ENCODE assay signal across 1 cellular context in the genomic region with DNA sequence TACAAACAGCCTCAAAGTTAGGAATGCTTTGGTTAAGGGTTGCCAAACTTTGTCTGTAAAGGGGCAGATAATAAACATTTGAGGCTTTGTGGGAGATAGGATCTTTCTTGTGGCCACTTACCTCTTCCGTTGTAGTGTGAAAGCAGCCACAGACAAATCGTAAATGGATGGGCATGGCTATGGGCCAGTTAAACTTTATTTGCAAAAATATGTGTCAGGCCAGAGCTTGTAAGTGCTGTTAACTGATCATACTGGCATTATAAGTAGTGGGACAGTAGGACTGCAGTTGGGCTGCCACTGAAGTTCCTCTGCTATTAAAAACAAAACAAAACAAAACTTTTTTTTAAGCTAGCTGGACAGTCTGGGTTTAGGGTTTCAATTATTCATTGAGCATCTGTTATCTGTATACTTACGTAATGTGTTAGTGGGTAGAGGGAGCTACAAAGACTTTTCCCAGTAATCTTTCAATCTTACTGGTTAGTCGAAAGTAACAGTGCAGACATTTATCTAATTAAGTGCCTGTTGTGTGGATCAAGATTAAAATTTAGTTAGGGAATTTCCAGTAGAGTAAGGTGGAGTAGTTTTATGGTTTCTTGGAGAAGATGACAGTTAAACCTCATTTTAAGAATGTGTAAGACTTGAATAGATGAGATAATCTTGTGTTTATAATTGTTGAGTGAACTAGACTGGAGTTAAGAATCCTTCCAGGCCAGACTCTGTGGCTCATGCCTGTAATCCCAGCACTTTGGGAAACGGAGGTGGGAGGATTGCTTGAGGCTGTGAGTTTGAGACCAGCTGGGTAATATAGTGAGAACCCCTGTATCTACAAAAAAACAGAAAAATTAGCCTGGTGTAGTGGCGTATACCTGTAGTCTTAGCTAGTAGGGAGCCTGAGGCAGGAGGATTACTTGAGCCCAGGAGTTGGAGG.
TF ChIP-seq lines count a peak whose summit lies in the region.

No MANE protein-coding gene starts in this region.

TF ChIP-seq in HEK293, 187 proteins besides CTCF, POLR2A, EP300 and RAD21 (continued from another document and continues in another):
- TF ChIP-seq, protein P1, sequence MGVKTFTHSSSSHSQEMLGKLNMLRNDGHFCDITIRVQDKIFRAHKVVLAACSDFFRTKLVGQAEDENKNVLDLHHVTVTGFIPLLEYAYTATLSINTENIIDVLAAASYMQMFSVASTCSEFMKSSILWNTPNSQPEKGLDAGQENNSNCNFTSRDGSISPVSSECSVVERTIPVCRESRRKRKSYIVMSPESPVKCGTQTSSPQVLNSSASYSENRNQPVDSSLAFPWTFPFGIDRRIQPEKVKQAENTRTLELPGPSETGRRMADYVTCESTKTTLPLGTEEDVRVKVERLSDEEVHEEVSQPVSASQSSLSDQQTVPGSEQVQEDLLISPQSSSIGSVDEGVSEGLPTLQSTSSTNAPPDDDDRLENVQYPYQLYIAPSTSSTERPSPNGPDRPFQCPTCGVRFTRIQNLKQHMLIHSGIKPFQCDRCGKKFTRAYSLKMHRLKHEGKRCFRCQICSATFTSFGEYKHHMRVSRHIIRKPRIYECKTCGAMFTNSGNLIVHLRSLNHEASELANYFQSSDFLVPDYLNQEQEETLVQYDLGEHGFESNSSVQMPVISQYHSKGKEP (tag by site-specific recombination; IDR thresholded peaks at IDR 0.05), result no peak; the same call in 1 of the 2 replicates
- TF ChIP-seq OVOL3 (tag by site-specific recombination; IDR thresholded peaks at IDR 0.05) (peak; percentile 81; the same call in 1 of the 2 replicates), ZNF664 (tag by site-specific recombination; IDR thresholded peaks at IDR 0.05) (peak; percentile 95), ZNF571 (tag by site-specific recombination; IDR thresholded peaks at IDR 0.05) (no peak), ZNF10 (tag by site-specific recombination; IDR thresholded peaks at IDR 0.05) (no peak), ZNF843 (tag by site-specific recombination; IDR thresholded peaks at IDR 0.05) (peak; percentile 79), ZNF114 (tag by site-specific recombination; IDR thresholded peaks at IDR 0.05) (no peak), ZNF16 (tag by site-specific recombination; IDR thresholded peaks at IDR 0.05; ENCODE audit: low read depth) (no peak), OSR2 (tag by site-specific recombination; IDR thresholded peaks at IDR 0.05) (peak; percentile 99), ZNF366 (tag by site-specific recombination; conservative IDR thresholded peaks at IDR 0.05) (peak; percentile 60), TCF7L2 (IDR thresholded peaks at IDR 0.05; ENCODE audit: borderline replicate concordance, low read depth, low read length) (peak; percentile 81; the same call in 1 of the 2 replicates), FEZF1 (tag by site-specific recombination; IDR thresholded peaks at IDR 0.05) (peak; percentile 76), IKZF3 (tag by site-specific recombination; IDR thresholded peaks at IDR 0.05) (peak; percentile 63), WT1 (tag by site-specific recombination; IDR thresholded peaks at IDR 0.05) (no peak), ZNF175 (tag by site-specific recombination; IDR thresholded peaks at IDR 0.05) (no peak), ZNF596 (tag by site-specific recombination; IDR thresholded peaks at IDR 0.05) (no peak), ZNF501 (tag by site-specific recombination; IDR thresholded peaks at IDR 0.05) (0 out of 2 replicates have a peak, but pooled peaks have one; percentile 5), ZNF544 (tag by site-specific recombination; IDR thresholded peaks at IDR 0.05) (no peak), ZNF558 (tag by site-specific recombination; IDR thresholded peaks at IDR 0.05) (no peak), ZNF701 (tag by site-specific recombination; IDR thresholded peaks at IDR 0.05) (no peak), ZBTB48 (tag by site-specific recombination; IDR thresholded peaks at IDR 0.05) (no peak), ZNF146 (tag by site-specific recombination; IDR thresholded peaks at IDR 0.05) (no peak), GFI1B (tag by site-specific recombination; IDR thresholded peaks at IDR 0.05) (0 out of 2 replicates have a peak, but pooled peaks have one; percentile 69), ZNF791 (tag by site-specific recombination; IDR thresholded peaks at IDR 0.05) (no peak), ZSCAN30 (tag by site-specific recombination; IDR thresholded peaks at IDR 0.05) (0 out of 2 replicates have a peak, but pooled peaks have one; percentile 12), ZSCAN16 (tag by site-specific recombination; IDR thresholded peaks at IDR 0.05) (peak; percentile 72), ZNF561 (tag by site-specific recombination; IDR thresholded peaks at IDR 0.05; ENCODE audit: borderline replicate concordance) (0 out of 2 replicates have a peak, but pooled peaks have one; percentile 32), ZNF610 (tag by site-specific recombination; IDR thresholded peaks at IDR 0.05; ENCODE audit: borderline replicate concordance) (peak; percentile 50; the same call in 1 of the 2 replicates), ZNF211 (tag by site-specific recombination; IDR thresholded peaks at IDR 0.05; ENCODE audit: low read depth) (no peak), ZNF184 (tag by site-specific recombination; IDR thresholded peaks at IDR 0.05) (no peak), ZNF335 (tag by site-specific recombination; conservative IDR thresholded peaks at IDR 0.05) (peak; percentile 64)
- TF ChIP-seq, protein P2, sequence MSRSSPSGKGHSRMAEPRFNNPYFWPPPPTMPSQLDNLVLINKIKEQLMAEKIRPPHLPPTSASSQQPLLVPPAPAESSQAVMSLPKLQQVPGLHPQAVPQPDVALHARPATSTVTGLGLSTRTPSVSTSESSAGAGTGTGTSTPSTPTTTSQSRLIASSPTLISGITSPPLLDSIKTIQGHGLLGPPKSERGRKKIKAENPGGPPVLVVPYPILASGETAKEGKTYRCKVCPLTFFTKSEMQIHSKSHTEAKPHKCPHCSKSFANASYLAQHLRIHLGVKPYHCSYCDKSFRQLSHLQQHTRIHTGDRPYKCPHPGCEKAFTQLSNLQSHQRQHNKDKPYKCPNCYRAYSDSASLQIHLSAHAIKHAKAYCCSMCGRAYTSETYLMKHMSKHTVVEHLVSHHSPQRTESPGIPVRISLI (tag by site-specific recombination; IDR thresholded peaks at IDR 0.05), result peak; percentile 72
- TF ChIP-seq, protein P3, sequence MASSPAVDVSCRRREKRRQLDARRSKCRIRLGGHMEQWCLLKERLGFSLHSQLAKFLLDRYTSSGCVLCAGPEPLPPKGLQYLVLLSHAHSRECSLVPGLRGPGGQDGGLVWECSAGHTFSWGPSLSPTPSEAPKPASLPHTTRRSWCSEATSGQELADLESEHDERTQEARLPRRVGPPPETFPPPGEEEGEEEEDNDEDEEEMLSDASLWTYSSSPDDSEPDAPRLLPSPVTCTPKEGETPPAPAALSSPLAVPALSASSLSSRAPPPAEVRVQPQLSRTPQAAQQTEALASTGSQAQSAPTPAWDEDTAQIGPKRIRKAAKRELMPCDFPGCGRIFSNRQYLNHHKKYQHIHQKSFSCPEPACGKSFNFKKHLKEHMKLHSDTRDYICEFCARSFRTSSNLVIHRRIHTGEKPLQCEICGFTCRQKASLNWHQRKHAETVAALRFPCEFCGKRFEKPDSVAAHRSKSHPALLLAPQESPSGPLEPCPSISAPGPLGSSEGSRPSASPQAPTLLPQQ (tag by site-specific recombination; IDR thresholded peaks at IDR 0.05), result 0 out of 2 replicates have a peak, but pooled peaks have one; percentile 29
- TF ChIP-seq, protein P4, sequence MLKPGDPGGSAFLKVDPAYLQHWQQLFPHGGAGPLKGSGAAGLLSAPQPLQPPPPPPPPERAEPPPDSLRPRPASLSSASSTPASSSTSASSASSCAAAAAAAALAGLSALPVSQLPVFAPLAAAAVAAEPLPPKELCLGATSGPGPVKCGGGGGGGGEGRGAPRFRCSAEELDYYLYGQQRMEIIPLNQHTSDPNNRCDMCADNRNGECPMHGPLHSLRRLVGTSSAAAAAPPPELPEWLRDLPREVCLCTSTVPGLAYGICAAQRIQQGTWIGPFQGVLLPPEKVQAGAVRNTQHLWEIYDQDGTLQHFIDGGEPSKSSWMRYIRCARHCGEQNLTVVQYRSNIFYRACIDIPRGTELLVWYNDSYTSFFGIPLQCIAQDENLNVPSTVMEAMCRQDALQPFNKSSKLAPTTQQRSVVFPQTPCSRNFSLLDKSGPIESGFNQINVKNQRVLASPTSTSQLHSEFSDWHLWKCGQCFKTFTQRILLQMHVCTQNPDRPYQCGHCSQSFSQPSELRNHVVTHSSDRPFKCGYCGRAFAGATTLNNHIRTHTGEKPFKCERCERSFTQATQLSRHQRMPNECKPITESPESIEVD (tag by site-specific recombination; IDR thresholded peaks at IDR 0.05), result peak; percentile 99
- TF ChIP-seq, protein P5, sequence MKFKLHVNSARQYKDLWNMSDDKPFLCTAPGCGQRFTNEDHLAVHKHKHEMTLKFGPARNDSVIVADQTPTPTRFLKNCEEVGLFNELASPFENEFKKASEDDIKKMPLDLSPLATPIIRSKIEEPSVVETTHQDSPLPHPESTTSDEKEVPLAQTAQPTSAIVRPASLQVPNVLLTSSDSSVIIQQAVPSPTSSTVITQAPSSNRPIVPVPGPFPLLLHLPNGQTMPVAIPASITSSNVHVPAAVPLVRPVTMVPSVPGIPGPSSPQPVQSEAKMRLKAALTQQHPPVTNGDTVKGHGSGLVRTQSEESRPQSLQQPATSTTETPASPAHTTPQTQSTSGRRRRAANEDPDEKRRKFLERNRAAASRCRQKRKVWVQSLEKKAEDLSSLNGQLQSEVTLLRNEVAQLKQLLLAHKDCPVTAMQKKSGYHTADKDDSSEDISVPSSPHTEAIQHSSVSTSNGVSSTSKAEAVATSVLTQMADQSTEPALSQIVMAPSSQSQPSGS (tag by site-specific recombination; IDR thresholded peaks at IDR 0.05; ENCODE audit: low read depth), result peak; percentile 65; the same call in 1 of the 2 replicates
- TF ChIP-seq, protein P6, sequence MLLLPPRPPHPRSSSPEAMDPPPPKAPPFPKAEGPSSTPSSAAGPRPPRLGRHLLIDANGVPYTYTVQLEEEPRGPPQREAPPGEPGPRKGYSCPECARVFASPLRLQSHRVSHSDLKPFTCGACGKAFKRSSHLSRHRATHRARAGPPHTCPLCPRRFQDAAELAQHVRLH (tag by site-specific recombination; IDR thresholded peaks at IDR 0.05), result 0 out of 2 replicates have a peak, but pooled peaks have one; percentile 59
- TF ChIP-seq, protein P7, sequence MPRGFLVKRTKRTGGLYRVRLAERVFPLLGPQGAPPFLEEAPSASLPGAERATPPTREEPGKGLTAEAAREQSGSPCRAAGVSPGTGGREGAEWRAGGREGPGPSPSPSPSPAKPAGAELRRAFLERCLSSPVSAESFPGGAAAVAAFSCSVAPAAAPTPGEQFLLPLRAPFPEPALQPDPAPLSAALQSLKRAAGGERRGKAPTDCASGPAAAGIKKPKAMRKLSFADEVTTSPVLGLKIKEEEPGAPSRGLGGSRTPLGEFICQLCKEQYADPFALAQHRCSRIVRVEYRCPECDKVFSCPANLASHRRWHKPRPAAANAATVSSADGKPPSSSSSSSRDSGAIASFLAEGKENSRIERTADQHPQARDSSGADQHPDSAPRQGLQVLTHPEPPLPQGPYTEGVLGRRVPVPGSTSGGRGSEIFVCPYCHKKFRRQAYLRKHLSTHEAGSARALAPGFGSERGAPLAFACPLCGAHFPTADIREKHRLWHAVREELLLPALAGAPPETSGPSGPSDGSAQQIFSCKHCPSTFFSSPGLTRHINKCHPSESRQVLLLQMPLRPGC (tag by site-specific recombination; IDR thresholded peaks at IDR 0.05), result peak; percentile 65
- TF ChIP-seq, protein P8, sequence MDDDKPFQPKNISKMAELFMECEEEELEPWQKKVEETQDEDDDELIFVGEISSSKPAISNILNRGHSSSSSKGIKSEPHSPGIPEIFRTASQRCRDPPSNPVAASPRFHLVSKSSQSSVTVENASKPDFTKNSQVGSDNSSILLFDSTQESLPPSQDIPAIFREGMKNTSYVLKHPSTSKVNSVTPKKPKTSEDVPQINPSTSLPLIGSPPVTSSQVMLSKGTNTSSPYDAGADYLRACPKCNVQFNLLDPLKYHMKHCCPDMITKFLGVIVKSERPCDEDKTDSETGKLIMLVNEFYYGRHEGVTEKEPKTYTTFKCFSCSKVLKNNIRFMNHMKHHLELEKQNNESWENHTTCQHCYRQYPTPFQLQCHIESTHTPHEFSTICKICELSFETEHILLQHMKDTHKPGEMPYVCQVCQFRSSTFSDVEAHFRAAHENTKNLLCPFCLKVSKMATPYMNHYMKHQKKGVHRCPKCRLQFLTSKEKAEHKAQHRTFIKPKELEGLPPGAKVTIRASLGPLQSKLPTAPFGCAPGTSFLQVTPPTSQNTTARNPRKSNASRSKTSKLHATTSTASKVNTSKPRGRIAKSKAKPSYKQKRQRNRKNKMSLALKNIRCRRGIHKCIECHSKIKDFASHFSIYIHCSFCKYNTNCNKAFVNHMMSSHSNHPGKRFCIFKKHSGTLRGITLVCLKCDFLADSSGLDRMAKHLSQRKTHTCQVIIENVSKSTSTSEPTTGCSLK (tag by site-specific recombination; IDR thresholded peaks at IDR 0.05), result no peak
- TF ChIP-seq, protein P9, sequence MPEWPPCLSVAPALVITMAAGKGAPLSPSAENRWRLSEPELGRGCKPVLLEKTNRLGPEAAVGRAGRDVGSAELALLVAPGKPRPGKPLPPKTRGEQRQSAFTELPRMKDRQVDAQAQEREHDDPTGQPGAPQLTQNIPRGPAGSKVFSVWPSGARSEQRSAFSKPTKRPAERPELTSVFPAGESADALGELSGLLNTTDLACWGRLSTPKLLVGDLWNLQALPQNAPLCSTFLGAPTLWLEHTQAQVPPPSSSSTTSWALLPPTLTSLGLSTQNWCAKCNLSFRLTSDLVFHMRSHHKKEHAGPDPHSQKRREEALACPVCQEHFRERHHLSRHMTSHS (tag by site-specific recombination; IDR thresholded peaks at IDR 0.05), result no peak
- TF ChIP-seq, protein P10, sequence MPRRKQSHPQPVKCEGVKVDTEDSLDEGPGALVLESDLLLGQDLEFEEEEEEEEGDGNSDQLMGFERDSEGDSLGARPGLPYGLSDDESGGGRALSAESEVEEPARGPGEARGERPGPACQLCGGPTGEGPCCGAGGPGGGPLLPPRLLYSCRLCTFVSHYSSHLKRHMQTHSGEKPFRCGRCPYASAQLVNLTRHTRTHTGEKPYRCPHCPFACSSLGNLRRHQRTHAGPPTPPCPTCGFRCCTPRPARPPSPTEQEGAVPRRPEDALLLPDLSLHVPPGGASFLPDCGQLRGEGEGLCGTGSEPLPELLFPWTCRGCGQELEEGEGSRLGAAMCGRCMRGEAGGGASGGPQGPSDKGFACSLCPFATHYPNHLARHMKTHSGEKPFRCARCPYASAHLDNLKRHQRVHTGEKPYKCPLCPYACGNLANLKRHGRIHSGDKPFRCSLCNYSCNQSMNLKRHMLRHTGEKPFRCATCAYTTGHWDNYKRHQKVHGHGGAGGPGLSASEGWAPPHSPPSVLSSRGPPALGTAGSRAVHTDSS (tag by site-specific recombination; IDR thresholded peaks at IDR 0.05), result no peak
- TF ChIP-seq, protein P11, sequence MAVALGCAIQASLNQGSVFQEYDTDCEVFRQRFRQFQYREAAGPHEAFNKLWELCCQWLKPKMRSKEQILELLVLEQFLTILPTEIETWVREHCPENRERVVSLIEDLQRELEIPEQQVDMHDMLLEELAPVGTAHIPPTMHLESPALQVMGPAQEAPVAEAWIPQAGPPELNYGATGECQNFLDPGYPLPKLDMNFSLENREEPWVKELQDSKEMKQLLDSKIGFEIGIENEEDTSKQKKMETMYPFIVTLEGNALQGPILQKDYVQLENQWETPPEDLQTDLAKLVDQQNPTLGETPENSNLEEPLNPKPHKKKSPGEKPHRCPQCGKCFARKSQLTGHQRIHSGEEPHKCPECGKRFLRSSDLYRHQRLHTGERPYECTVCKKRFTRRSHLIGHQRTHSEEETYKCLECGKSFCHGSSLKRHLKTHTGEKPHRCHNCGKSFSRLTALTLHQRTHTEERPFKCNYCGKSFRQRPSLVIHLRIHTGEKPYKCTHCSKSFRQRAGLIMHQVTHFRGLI (tag by site-specific recombination; IDR thresholded peaks at IDR 0.05), result peak; percentile 85
